Comparison of ENCODE assay signal across 25 cellular contexts in the genomic region with DNA sequence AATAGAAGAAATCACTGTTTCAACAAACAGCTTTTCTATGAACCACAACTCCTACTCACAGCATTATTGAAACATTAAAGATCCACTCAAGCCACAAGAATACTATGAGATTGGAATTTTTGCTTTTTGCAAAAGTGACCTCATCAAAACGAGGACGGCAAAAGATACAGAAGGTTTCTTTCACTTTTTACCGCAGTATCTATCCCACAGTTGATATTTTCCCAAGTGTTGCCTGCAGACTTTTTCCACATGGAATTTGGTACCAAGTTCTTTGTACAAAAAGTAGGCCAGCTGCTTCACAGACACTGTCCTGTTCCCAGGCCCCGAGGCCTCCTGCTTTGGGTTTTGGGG.
A peak's percentile ranks its signal among the peaks of the same experiment; 100 is the strongest.
DNase-seq lines count a peak whose midpoint lies in the region; ATAC-seq and TF ChIP-seq lines count a peak whose summit lies in the region.
"Had no signal": no experiment of that assay in that cellular context is flagged by ENCODE, and none has a peak within 500 bp of the region (broad histone marks: within the 10 kb centered on the region; RNA-seq: fewer than 3 reads in every experiment).

No MANE protein-coding gene starts in this region.

- H3K27ac ChIP-seq in GM23338 (ENCODE audit: low read depth), result no peak overlapping the region
- H3K27ac ChIP-seq: GM23248, SK-N-MC had no signal

- H4K20me1 ChIP-seq in GM23338 (replicated peaks; ENCODE audit: insufficient read depth), result no peaks in the 10 kb centered on the region; the same call in 1 of the 2 replicates

- no peaks in the 10 kb centered on the region for H3K36me3 ChIP-seq in GM23338 (ENCODE audit: insufficient read depth)
- H3K36me3 ChIP-seq: BE2C, HAP-1 had no signal

- H2AFZ ChIP-seq in GM23338, result no peak overlapping the region
- H2AFZ ChIP-seq: GM23248 had no signal

- no peak overlapping the region for H3K4me2 ChIP-seq in GM23338

- POLR2A ChIA-PET in WTC11 (lab: Charles Lee), result no interaction called here

- H3F3A ChIP-seq in GM23338 (replicated peaks; ENCODE audit: low read depth), result no peaks in the 10 kb centered on the region

- H3K4me3 ChIP-seq in GM23338, result no peak overlapping the region
- H3K4me3 ChIP-seq: GM23248, HAP-1, SK-N-MC had no signal

- no peaks in the 10 kb centered on the region for H3K27me3 ChIP-seq in GM23338 (ENCODE audit: insufficient read depth)
- H3K27me3 ChIP-seq: BE2C had no signal

- no peaks in the 10 kb centered on the region for H3K9me2 ChIP-seq in GM23338 (ENCODE audit: insufficient read depth)

- no peak for DNase-seq in GM23338 (ENCODE audit: low spot score)
- DNase-seq in WTC11 (ENCODE audit: low spot score), result no peak
- DNase-seq in fibroblast of peridontal ligament (ENCODE audit: extremely low read depth), result peak; percentile 16
- DNase-seq in NCI-H510A (lab: John Stamatoyannopoulos, UW), result no peak
- DNase-seq in HUDEP-2 (lab: John Stamatoyannopoulos, UW; ENCODE audit: unreplicated experiment in 76 of 76), result no peak
- no peak for DNase-seq in cerebellar nuclear complex (lab: John Stamatoyannopoulos, UW)
- DNase-seq: BE2C; CD8-positive, alpha-beta memory T cell; DMS 273 treated with DMSO at 0.1 percent for 48 hours; DMS79; GF-D8; GM23248; HFFc6; NCI-H1092; NCI-H1417 treated with DMSO at 0.1 percent for 48 hours; NCI-H2081; NCI-H2227 treated with DMSO at 0.1 percent for 48 hours; NCI-H69; SHP77 treated with DMSO at 0.1 percent for 48 hours; SW 1271 had no signal

- H3K27ac Mint-ChIP-seq in GM23338 (0 out of 2 replicates have a peak overlapping the region, but pooled peaks have one; percentile 26), WTC11 (peak overlapping the region; percentile 64; the same call in 1 of the 2 replicates)
- H3K27ac Mint-ChIP-seq: CD8-positive, alpha-beta memory T cell; HFFc6 had no signal

- no peaks in the 10 kb centered on the region; the same call in 1 of the 2 replicates for H3K4me1 ChIP-seq in GM23338 (ENCODE audit: insufficient read depth)
- H3K4me1 ChIP-seq: HAP-1 had no signal

- H3K4me3 Mint-ChIP-seq in GM23338, result no peak overlapping the region
- no peak overlapping the region for H3K4me3 Mint-ChIP-seq in WTC11
- H3K4me3 Mint-ChIP-seq: CD14-positive monocyte; CD8-positive, alpha-beta memory T cell; HFFc6 had no signal

- H3K27me3 Mint-ChIP-seq in GM23338 (ENCODE audit: insufficient read depth, low read depth, poor library complexity) (peaks cover 5% of the 10 kb centered on the region), WTC11 (ENCODE audit: low read depth) (no peaks in the 10 kb centered on the region)
- H3K27me3 Mint-ChIP-seq: CD8-positive, alpha-beta memory T cell had no signal

- ATAC-seq in GM23338, result no peak
- ATAC-seq in WTC11, result no peak
- no peak for ATAC-seq in GM21619 (IDR thresholded peaks at IDR 0.05; ENCODE audit: unreplicated experiment)
- ATAC-seq: Panc1 had no signal

- H3K9me3 Mint-ChIP-seq in GM23338, result no peaks in the 10 kb centered on the region; the same call in 2 of the 3 replicates
- H3K9me3 Mint-ChIP-seq in WTC11, result no peaks in the 10 kb centered on the region
- H3K9me3 Mint-ChIP-seq: CD14-positive monocyte; CD8-positive, alpha-beta memory T cell; HFFc6 had no signal

- peaks cover 31% of the 10 kb centered on the region for H3K4me1 Mint-ChIP-seq in GM23338
- peaks cover 15% of the 10 kb centered on the region for H3K4me1 Mint-ChIP-seq in WTC11

- H3K36me3 Mint-ChIP-seq in GM23338 (ENCODE audit: low read depth) (no peaks in the 10 kb centered on the region), WTC11 (no peaks in the 10 kb centered on the region)

- CTCF ChIA-PET in WTC11 (lab: Charles Lee), result interaction anchor here (1.2 to 1.9 kb wide), 3 partner anchors 12 to 168 kb away, joined by 3 to 6 read pairs (median 5); no protein-coding TSS in a partner anchor

- peaks cover 11% of the 10 kb centered on the region; the same call in 1 of the 2 replicates for H3K79me2 ChIP-seq in GM23338 (replicated peaks; ENCODE audit: insufficient read depth)

- no peak for TF ChIP-seq CTCF in GM23338 (conservative IDR thresholded peaks at IDR 0.05; ENCODE audit: low read depth in 2 of 2)
- no peak for TF ChIP-seq CTCF in WTC11 (IDR thresholded peaks at IDR 0.05)

TF ChIP-seq in GM23338, 12 proteins besides CTCF, POLR2A, EP300 and RAD21 (continues in another document):
- no peak for TF ChIP-seq JUNB (IDR thresholded peaks at IDR 0.05; ENCODE audit: unreplicated experiment)
- TF ChIP-seq NANOG (IDR thresholded peaks at IDR 0.05; ENCODE audit: borderline replicate concordance), result no peak
- no peak for TF ChIP-seq POLR2AphosphoS5 (IDR thresholded peaks at IDR 0.05; ENCODE audit: low read depth)

TF ChIP-seq in WTC11, 78 proteins besides CTCF, POLR2A, EP300 and RAD21:
- TF ChIP-seq ZNF317 (CRISPR knock-in tag; IDR thresholded peaks at IDR 0.05; ENCODE audit: borderline replicate concordance, low read depth) (no peak), TEAD1 (CRISPR knock-in tag; IDR thresholded peaks at IDR 0.05) (no peak), IRF2 (CRISPR knock-in tag; IDR thresholded peaks at IDR 0.05; ENCODE audit: borderline replicate concordance, low read depth) (no peak)
